In the genomic region with DNA sequence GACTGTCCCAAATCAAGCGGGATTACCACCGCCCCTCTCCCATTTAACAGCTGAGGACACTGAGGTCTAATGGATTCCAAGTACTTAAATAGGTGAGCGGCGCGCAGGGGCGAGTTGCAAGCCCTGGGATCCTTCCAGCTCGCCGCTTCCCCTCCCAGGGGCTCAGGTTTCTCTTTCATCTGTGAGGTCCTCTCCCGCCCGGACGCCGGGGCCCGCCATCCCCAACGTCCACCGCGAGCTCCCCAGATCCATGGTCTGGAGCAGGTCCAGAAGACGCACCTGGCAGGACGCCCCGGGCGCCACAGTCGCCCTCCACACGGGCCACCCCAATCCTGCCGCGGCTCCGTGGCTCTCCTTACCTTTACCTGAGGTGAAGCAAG, we compare ENCODE assay signal across 8 cellular contexts. TPM values are rescaled to one million over a fixed set of nuclear protein-coding genes. Genes with fewer than 3 reads are reported as not detected.
DNase-seq lines count a peak whose midpoint lies in the region; ATAC-seq and TF ChIP-seq lines count a peak whose summit lies in the region.

No MANE protein-coding gene starts in this region.

- H3K27ac ChIP-seq in endodermal cell (ENCODE audit: low read depth, low read length): peak overlapping the region; percentile 75
- H3K27ac ChIP-seq in naive thymus-derived CD4-positive, alpha-beta T cell (ENCODE audit: low read depth, low read length): peak overlapping the region; percentile 73

- no peaks in the 10 kb centered on the region for H3K9me3 Mint-ChIP-seq in endodermal cell
- no peaks in the 10 kb centered on the region for H3K9me3 Mint-ChIP-seq in naive thymus-derived CD4-positive, alpha-beta T cell

- TF ChIP-seq CTCF in endodermal cell (conservative IDR thresholded peaks at IDR 0.05): no peak

- H3K4me1 ChIP-seq in endodermal cell (ENCODE audit: control insufficient read depth, insufficient read depth, low read length): peaks cover 5% of the 10 kb centered on the region
- peaks cover 0 to 17% of the 10 kb centered on the region in 2 donors for H3K4me1 ChIP-seq in naive thymus-derived CD4-positive, alpha-beta T cell (ENCODE audit: control insufficient read depth in 2 of 2, insufficient read depth in 2 of 2, low read length in 2 of 2)

- H3K9ac ChIP-seq in endodermal cell (ENCODE audit: extremely low read depth, low read length, poor library complexity, severe bottlenecking): peak overlapping the region; percentile 58

- H3K4me3 ChIP-seq in endodermal cell (ENCODE audit: low read length): peak overlapping the region; percentile 94
- H3K4me3 ChIP-seq in naive thymus-derived CD4-positive, alpha-beta T cell (ENCODE audit: low read length): peak overlapping the region; percentile 81

- H3K9me3 ChIP-seq in endodermal cell (ENCODE audit: control insufficient read depth, low read length): no peaks in the 10 kb centered on the region
- H3K9me3 ChIP-seq in naive thymus-derived CD4-positive, alpha-beta T cell (ENCODE audit: control insufficient read depth in 2 of 3, low read length in 3 of 3): no peaks in the 10 kb centered on the region

- H3K36me3 ChIP-seq in endodermal cell (ENCODE audit: control insufficient read depth, insufficient read depth, low read length): no peaks in the 10 kb centered on the region
- H3K36me3 ChIP-seq in naive thymus-derived CD4-positive, alpha-beta T cell (ENCODE audit: control insufficient read depth in 2 of 3, insufficient read depth in 3 of 3, low read length in 3 of 3): no peaks in the 10 kb centered on the region

- peak overlapping the region; percentile 95 for H3K27ac Mint-ChIP-seq in endodermal cell
- H3K27ac Mint-ChIP-seq in naive thymus-derived CD4-positive, alpha-beta T cell: peak overlapping the region; percentile 90 to 98 (median 94)

- intact Hi-C loops in naive thymus-derived CD4-positive, alpha-beta T cell (cut with micrococcal nuclease): loop anchor here (1.0 to 10.0 kb wide), 16 partner anchors 8 to 2003 kb away; partner anchors contain the start of genes MAN2A1 (in 2 of the 2), NREP (in 2 of the 2), SLC25A46 (in 2 of the 2) and WDR36 (in 2 of the 2)

- peak; percentile 59 for DNase-seq in NCI-H510A treated with DMSO at 0.1 percent for 48 hours (lab: John Stamatoyannopoulos, UW)
- no peak for DNase-seq in NCI-H510A (lab: John Stamatoyannopoulos, UW)
- peak; percentile 31 for DNase-seq in RKO (ENCODE audit: low spot score)
- DNase-seq in endodermal cell: no peak
- DNase-seq in naive thymus-derived CD4-positive, alpha-beta T cell: no peak

- ATAC-seq in HG02852 (IDR thresholded peaks at IDR 0.05; ENCODE audit: unreplicated experiment) (peak; percentile 27), GM18520 (IDR thresholded peaks at IDR 0.05; ENCODE audit: unreplicated experiment) (no peak), HG03159 (IDR thresholded peaks at IDR 0.05; ENCODE audit: unreplicated experiment) (no peak)
- no peak for ATAC-seq in naive thymus-derived CD4-positive, alpha-beta T cell

- no peaks in the 10 kb centered on the region for H3K27me3 Mint-ChIP-seq in endodermal cell (ENCODE audit: insufficient read depth)
- no peaks in the 10 kb centered on the region for H3K27me3 Mint-ChIP-seq in naive thymus-derived CD4-positive, alpha-beta T cell

- CTCF ChIA-PET in naive thymus-derived CD4-positive, alpha-beta T cell (lab: Charles Lee): interaction anchor here (1.7 to 3.4 kb wide), 2 partner anchors 19 to 354 kb away, joined by 5 to 10 read pairs; no protein-coding TSS in a partner anchor

- no peaks in the 10 kb centered on the region for H3K36me3 Mint-ChIP-seq in endodermal cell (ENCODE audit: low read depth)
- H3K36me3 Mint-ChIP-seq in naive thymus-derived CD4-positive, alpha-beta T cell: peaks cover 0 to 15% (median 0%) of the 10 kb centered on the region in 5 donors

- 0 to 1% methylated on average over 8 to 25 of the region's 25 CpGs for WGBS in endodermal cell (ENCODE audit: insufficient coverage in 1 of 2, insufficient read length in 1 of 2), 2 experiments

- no peaks in the 10 kb centered on the region for H3K27me3 ChIP-seq in endodermal cell (ENCODE audit: control insufficient read depth, insufficient read depth, low read length, poor library complexity, severe bottlenecking)
- no peaks in the 10 kb centered on the region for H3K27me3 ChIP-seq in naive thymus-derived CD4-positive, alpha-beta T cell (ENCODE audit: control insufficient read depth in 2 of 2, insufficient read depth in 2 of 2, low read length in 2 of 2)

- POLR2A ChIA-PET in naive thymus-derived CD4-positive, alpha-beta T cell (lab: Charles Lee): interaction anchor here (0.7 to 1.7 kb wide), 6 partner anchors 12 to 1467 kb away, joined by 3 to 6 read pairs (median 4); no protein-coding TSS in a partner anchor

- peak overlapping the region; percentile 94 for H3K4me3 Mint-ChIP-seq in endodermal cell
- H3K4me3 Mint-ChIP-seq in naive thymus-derived CD4-positive, alpha-beta T cell: peak overlapping the region; percentile 91 to 100 (median 98)

- peaks cover 28% of the 10 kb centered on the region for H3K4me1 Mint-ChIP-seq in endodermal cell
- peaks cover 17 to 55% (median 28%) of the 10 kb centered on the region in 7 donors for H3K4me1 Mint-ChIP-seq in naive thymus-derived CD4-positive, alpha-beta T cell

RNA-seq across cellular contexts. Expression of gene STARD4, which starts 0.3 kb away (rescaled TPM):
- total RNA-seq in endodermal cell: 10 to 100 TPM; 29.5 to 40.7 TPM
- 72.9 TPM for polyA plus RNA-seq in endodermal cell (2013, experiment 1 of 2)
- polyA plus RNA-seq in endodermal cell (2013, experiment 2 of 2): 74.9 TPM
- 10 to 100 TPM; 11.1 to 70.8 (median 17.1) TPM for total RNA-seq in naive thymus-derived CD4-positive, alpha-beta T cell
- 1 to 10 TPM; 3.7 to 6.5 TPM for polyA plus RNA-seq in naive thymus-derived CD4-positive, alpha-beta T cell

Comparison
In these comparisons a context has a peak if more than half of its experiments do, and no peak if none do; other contexts are left out.
1. DNase-seq: peak in NCI-H510A treated with DMSO at 0.1 percent for 48 hours (single experiment) and RKO (single experiment); none in NCI-H510A (single experiment), endodermal cell (single experiment) and naive thymus-derived CD4-positive, alpha-beta T cell (0 of 9).